ENCODE assay signal across 8 cellular contexts in genomic region chr6:90284236-90284744, GRCh38. TPM values are rescaled to one million over a fixed set of nuclear protein-coding genes. Genes with fewer than 3 reads are reported as not detected.
A peak's percentile ranks its signal among the peaks of the same experiment; 100 is the strongest.
DNase-seq lines count a peak whose midpoint lies in the region; ATAC-seq, FAIRE-seq and TF ChIP-seq lines count a peak whose summit lies in the region.

No MANE protein-coding gene starts in this region.

- H3K36me3 Mint-ChIP-seq in T-helper 1 cell treated with Interleukin-12 subunit alpha and Interleukin-12 subunit beta and Interleukin-4 antibody, amounts not matched to agents 30 μg/mL and 1 μg/mL, for 36 hours (ENCODE audit: low read depth), result peaks cover 14% of the 10 kb centered on the region

- intact Hi-C loops in Panc1 (cut with micrococcal nuclease; ENCODE audit: unreplicated experiment), result loop anchor here (2.0 kb wide), 1 partner anchor 195 kb away; no protein-coding TSS in a partner anchor
- intact Hi-C loops in kidney (cut with DNase I), result no loop called here

- H3K9me3 ChIP-seq in Panc1 (ENCODE audit: control insufficient read depth, insufficient read depth, low read depth, low read length) (peaks cover 7% of the 10 kb centered on the region; the same call in 1 of the 2 replicates), kidney (ENCODE audit: control insufficient read depth in 1 of 2, low read length in 2 of 2) (no peaks in the 10 kb centered on the region)

- in situ Hi-C loops in Panc1 (cut with HindIII; ENCODE audit: low pct_unique_long_range_greater_than_20kb, low sequenced_read_pairs) (no loop called here), astrocyte of the spinal cord (cut with HindIII; ENCODE audit: low sequenced_read_pairs) (no loop called here)

- POLR2A ChIA-PET in Panc1 (lab: Charles Lee), result interaction anchor here (0.6 kb wide), 2 partner anchors 65 to 308 kb away, joined by 3 to 6 read pairs; no protein-coding TSS in a partner anchor

- H3K27me3 ChIP-seq in Panc1 (ENCODE audit: control insufficient read depth, insufficient read depth, low read length), result no peaks in the 10 kb centered on the region

- TF ChIP-seq CTCF in Panc1 (IDR thresholded peaks at IDR 0.05) (no peak), astrocyte of the spinal cord (IDR thresholded peaks at IDR 0.05; ENCODE audit: low read depth, low read length) (no peak), kidney (IDR thresholded peaks at IDR 0.05; ENCODE audit: borderline replicate concordance, extremely low read depth, insufficient read depth) (no peak)

- H3K27ac Mint-ChIP-seq in T-helper 1 cell treated with Interleukin-12 subunit alpha and Interleukin-12 subunit beta and Interleukin-4 antibody, amounts not matched to agents 30 μg/mL and 1 μg/mL, for 36 hours, result peak overlapping the region; percentile 88

- H3K4me3 Mint-ChIP-seq in T-helper 1 cell treated with Interleukin-12 subunit alpha and Interleukin-12 subunit beta and Interleukin-4 antibody, amounts not matched to agents 30 μg/mL and 1 μg/mL, for 36 hours, result peak overlapping the region; percentile 86

- CTCF ChIA-PET in Panc1 (lab: Charles Lee), result interaction anchor here (1.2 kb wide), 1 partner anchor 344 kb away, joined by 4 read pairs; no protein-coding TSS in a partner anchor

- BruUV-seq in Panc1 (replicated peaks; lab: Mats Ljungman, UMichigan), result no TSS peak

- DNase-seq in T-helper 1 cell (no peak), Panc1 (ENCODE audit: low read depth, low spot score) (no peak), astrocyte of the spinal cord (ENCODE audit: low read depth, low spot score) (peak; percentile 94), kidney (no peak), GM19239 (ENCODE audit: insufficient read length, low spot score) (no peak)
- DNase-seq in stimulated activated CD8-positive, alpha-beta memory T cell treated with anti-CD3 and anti-CD28 coated beads, Interleukin-15, amount 100 ng/mL, for 48 hours (ENCODE audit: low read depth in 2 of 2), result peak; percentile 56 to 63

- peak overlapping the region; percentile 80 for H3K27ac ChIP-seq in Panc1 (ENCODE audit: low read length)
- peak overlapping the region in 1 of 2 donors; percentile 5 for H3K27ac ChIP-seq in kidney (ENCODE audit: low read depth in 2 of 2, low read length in 2 of 2)

- H3K4me1 Mint-ChIP-seq in T-helper 1 cell treated with Interleukin-12 subunit alpha and Interleukin-12 subunit beta and Interleukin-4 antibody, amounts not matched to agents 30 μg/mL and 1 μg/mL, for 36 hours (ENCODE audit: low read depth), result peaks cover 62% of the 10 kb centered on the region

- ATAC-seq in HG03045 (IDR thresholded peaks at IDR 0.05; ENCODE audit: unreplicated experiment), result peak; percentile 8
- peak; percentile 94 for ATAC-seq in Panc1

- peaks cover 26% of the 10 kb centered on the region for H3K4me1 ChIP-seq in Panc1 (ENCODE audit: control insufficient read depth, insufficient read depth, low read length)
- H3K4me1 ChIP-seq in kidney (ENCODE audit: control insufficient read depth in 1 of 2, insufficient read depth in 1 of 2, low read depth in 1 of 2, low read length in 2 of 2), result peaks cover 5 to 13% of the 10 kb centered on the region in 2 donors

- FAIRE-seq in kidney (lab: Jason Lieb, UNC) (no peak), GM19239 (lab: Jason Lieb, UNC) (no peak)

- H3K36me3 ChIP-seq in Panc1 (ENCODE audit: control insufficient read depth, insufficient read depth, low read length) (no peaks in the 10 kb centered on the region), kidney (ENCODE audit: control insufficient read depth in 1 of 2, insufficient read depth in 2 of 2, low read length in 2 of 2) (no peaks in the 10 kb centered on the region)

- peak overlapping the region in 1 of 2 donors; percentile 76 for H3K9ac ChIP-seq in kidney (ENCODE audit: low read length in 2 of 2)

- H3K9me3 Mint-ChIP-seq in T-helper 1 cell treated with Interleukin-12 subunit alpha and Interleukin-12 subunit beta and Interleukin-4 antibody, amounts not matched to agents 30 μg/mL and 1 μg/mL, for 36 hours, result peaks cover 7% of the 10 kb centered on the region

- no peaks in the 10 kb centered on the region for H3K27me3 Mint-ChIP-seq in T-helper 1 cell treated with Interleukin-12 subunit alpha and Interleukin-12 subunit beta and Interleukin-4 antibody, amounts not matched to agents 30 μg/mL and 1 μg/mL, for 36 hours (ENCODE audit: low read depth)

- H3K4me3 ChIP-seq in Panc1 (ENCODE audit: low read depth in 2 of 2, low read length in 2 of 2), result peak overlapping the region; percentile 31 to 49
- peak overlapping the region; percentile 25 for H3K4me3 ChIP-seq in astrocyte of the spinal cord (ENCODE audit: low read depth, low read length)
- peak overlapping the region; percentile 21 to 46 for H3K4me3 ChIP-seq in kidney (ENCODE audit: low read length in 2 of 2)

RNA-seq across cellular contexts. Expression of gene BACH2, which starts 12.4 kb away (rescaled TPM):
- total RNA-seq in Panc1 (2021; ENCODE audit: unreplicated experiment) (1.6 TPM), kidney (6.9 TPM)
- polyA plus RNA-seq in Panc1 (2012; ENCODE audit: insufficient read length), result 0.85 TPM
- polyA plus RNA-seq in kidney (ENCODE audit: insufficient read depth, low read depth, low replicate concordance), result 0.32 TPM

Comparison
In these comparisons a context has a peak if more than half of its experiments do, and no peak if none do; other contexts are left out.
1. DNase-seq: peak in astrocyte of the spinal cord (single experiment) and stimulated activated CD8-positive, alpha-beta memory T cell treated with anti-CD3 and anti-CD28 coated beads, Interleukin-15, amount 100 ng/mL, for 48 hours (2 of 2); none in T-helper 1 cell (0 of 5), Panc1 (single experiment), kidney (single experiment) and GM19239 (single experiment).
2. Peak in every context shown above with its lines, with median percentiles within 50 percentile points of each other: H3K4me3 ChIP-seq.